ENCODE assay signal across 1 cellular context in genomic region chr1:109213824-109214693, GRCh38.
A peak's percentile ranks its signal among the peaks of the same experiment; 100 is the strongest.
TF ChIP-seq lines count a peak whose summit lies in the region.

Gene SARS1 (plus strand): TSS chr1:109213918. CDS start chr1:109213993, 75 bp downstream.

TF ChIP-seq in HepG2, 621 proteins besides CTCF, POLR2A, EP300 and RAD21 (continued from another document and continues in another):
- TF ChIP-seq RERE (CRISPR knock-in tag; IDR thresholded peaks at IDR 0.05; ENCODE audit: low read depth) (no peak), ZSCAN21 (CRISPR knock-in tag; IDR thresholded peaks at IDR 0.05; ENCODE audit: borderline replicate concordance) (peak; percentile 67; the same call in 1 of the 2 replicates), HNF4G (IDR thresholded peaks at IDR 0.05; ENCODE audit: borderline replicate concordance, low read depth, low read length) (no peak), HNF4G (CRISPR knock-in tag; IDR thresholded peaks at IDR 0.05; ENCODE audit: borderline replicate concordance, low read depth) (peak; percentile 59; the same call in 1 of the 2 replicates), ZHX2 (IDR thresholded peaks at IDR 0.05; ENCODE audit: low read depth) (no peak), ZHX2 (CRISPR knock-in tag; IDR thresholded peaks at IDR 0.05; ENCODE audit: borderline replicate concordance) (0 out of 2 replicates have a peak, but pooled peaks have one; percentile 11), NFIB (CRISPR knock-in tag; IDR thresholded peaks at IDR 0.05; ENCODE audit: borderline replicate concordance) (0 out of 2 replicates have a peak, but pooled peaks have one; percentile 29), ZNF280B (CRISPR knock-in tag; IDR thresholded peaks at IDR 0.05; ENCODE audit: borderline replicate concordance) (0 out of 2 replicates have a peak, but pooled peaks have one; percentile 52), NAIF1 (CRISPR knock-in tag; IDR thresholded peaks at IDR 0.05; ENCODE audit: borderline replicate concordance) (peak; percentile 80; the same call in 1 of the 2 replicates), ETS1 (CRISPR knock-in tag; IDR thresholded peaks at IDR 0.05) (no peak), ZNF335 (CRISPR knock-in tag; IDR thresholded peaks at IDR 0.05) (no peak), HOXA5 (CRISPR knock-in tag; IDR thresholded peaks at IDR 0.05) (peak; percentile 47; the same call in 1 of the 2 replicates), RCOR2 (CRISPR knock-in tag; IDR thresholded peaks at IDR 0.05) (no peak), PHF20 (CRISPR knock-in tag; IDR thresholded peaks at IDR 0.05) (peak; percentile 54), ZNF776 (CRISPR knock-in tag; IDR thresholded peaks at IDR 0.05) (no peak), MYC (CRISPR knock-in tag; IDR thresholded peaks at IDR 0.05; ENCODE audit: borderline replicate concordance) (peak; percentile 52; the same call in 1 of the 2 replicates), FIP1L1 (IDR thresholded peaks at IDR 0.05; ENCODE audit: borderline replicate concordance, insufficient read depth, low read depth, low read length) (no peak), ZZZ3 (CRISPR knock-in tag; IDR thresholded peaks at IDR 0.05; ENCODE audit: borderline replicate concordance) (no peak), MXI1 (IDR thresholded peaks at IDR 0.05; ENCODE audit: borderline replicate concordance, low read depth, low read length) (peak; percentile 76; the same call in 2 of the 3 replicates), PRMT3 (CRISPR knock-in tag; IDR thresholded peaks at IDR 0.05; ENCODE audit: borderline replicate concordance, low read depth) (no peak), ZNF230 (CRISPR knock-in tag; IDR thresholded peaks at IDR 0.05) (peak; percentile 60; the same call in 1 of the 2 replicates), MXD3 (CRISPR knock-in tag; IDR thresholded peaks at IDR 0.05) (peak; percentile 53; the same call in 1 of the 2 replicates), ZNF24 (IDR thresholded peaks at IDR 0.05) (no peak)
- TF ChIP-seq, protein P1, sequence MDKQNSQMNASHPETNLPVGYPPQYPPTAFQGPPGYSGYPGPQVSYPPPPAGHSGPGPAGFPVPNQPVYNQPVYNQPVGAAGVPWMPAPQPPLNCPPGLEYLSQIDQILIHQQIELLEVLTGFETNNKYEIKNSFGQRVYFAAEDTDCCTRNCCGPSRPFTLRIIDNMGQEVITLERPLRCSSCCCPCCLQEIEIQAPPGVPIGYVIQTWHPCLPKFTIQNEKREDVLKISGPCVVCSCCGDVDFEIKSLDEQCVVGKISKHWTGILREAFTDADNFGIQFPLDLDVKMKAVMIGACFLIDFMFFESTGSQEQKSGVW (CRISPR knock-in tag; IDR thresholded peaks at IDR 0.05; ENCODE audit: borderline replicate concordance): no peak
- TF ChIP-seq, protein P2, sequence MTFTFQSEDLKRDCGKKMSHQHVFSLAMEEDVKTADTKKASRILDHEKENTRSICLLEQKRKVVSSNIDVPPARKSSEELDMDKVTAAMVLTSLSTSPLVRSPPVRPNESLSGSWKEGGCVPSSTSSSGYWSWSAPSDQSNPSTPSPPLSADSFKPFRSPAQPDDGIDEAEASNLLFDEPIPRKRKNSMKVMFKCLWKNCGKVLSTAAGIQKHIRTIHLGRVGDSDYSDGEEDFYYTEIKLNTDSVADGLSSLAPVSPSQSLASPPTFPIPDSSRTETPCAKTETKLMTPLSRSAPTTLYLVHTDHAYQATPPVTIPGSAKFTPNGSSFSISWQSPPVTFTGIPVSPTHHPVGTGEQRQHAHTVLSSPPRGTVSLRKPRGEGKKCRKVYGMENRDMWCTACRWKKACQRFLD (CRISPR knock-in tag; IDR thresholded peaks at IDR 0.05; ENCODE audit: borderline replicate concordance): peak; percentile 88; the same call in 1 of the 2 replicates
- TF ChIP-seq, protein P3, sequence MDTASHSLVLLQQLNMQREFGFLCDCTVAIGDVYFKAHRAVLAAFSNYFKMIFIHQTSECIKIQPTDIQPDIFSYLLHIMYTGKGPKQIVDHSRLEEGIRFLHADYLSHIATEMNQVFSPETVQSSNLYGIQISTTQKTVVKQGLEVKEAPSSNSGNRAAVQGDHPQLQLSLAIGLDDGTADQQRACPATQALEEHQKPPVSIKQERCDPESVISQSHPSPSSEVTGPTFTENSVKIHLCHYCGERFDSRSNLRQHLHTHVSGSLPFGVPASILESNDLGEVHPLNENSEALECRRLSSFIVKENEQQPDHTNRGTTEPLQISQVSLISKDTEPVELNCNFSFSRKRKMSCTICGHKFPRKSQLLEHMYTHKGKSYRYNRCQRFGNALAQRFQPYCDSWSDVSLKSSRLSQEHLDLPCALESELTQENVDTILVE (CRISPR knock-in tag; IDR thresholded peaks at IDR 0.05): no peak
- TF ChIP-seq, protein P4, sequence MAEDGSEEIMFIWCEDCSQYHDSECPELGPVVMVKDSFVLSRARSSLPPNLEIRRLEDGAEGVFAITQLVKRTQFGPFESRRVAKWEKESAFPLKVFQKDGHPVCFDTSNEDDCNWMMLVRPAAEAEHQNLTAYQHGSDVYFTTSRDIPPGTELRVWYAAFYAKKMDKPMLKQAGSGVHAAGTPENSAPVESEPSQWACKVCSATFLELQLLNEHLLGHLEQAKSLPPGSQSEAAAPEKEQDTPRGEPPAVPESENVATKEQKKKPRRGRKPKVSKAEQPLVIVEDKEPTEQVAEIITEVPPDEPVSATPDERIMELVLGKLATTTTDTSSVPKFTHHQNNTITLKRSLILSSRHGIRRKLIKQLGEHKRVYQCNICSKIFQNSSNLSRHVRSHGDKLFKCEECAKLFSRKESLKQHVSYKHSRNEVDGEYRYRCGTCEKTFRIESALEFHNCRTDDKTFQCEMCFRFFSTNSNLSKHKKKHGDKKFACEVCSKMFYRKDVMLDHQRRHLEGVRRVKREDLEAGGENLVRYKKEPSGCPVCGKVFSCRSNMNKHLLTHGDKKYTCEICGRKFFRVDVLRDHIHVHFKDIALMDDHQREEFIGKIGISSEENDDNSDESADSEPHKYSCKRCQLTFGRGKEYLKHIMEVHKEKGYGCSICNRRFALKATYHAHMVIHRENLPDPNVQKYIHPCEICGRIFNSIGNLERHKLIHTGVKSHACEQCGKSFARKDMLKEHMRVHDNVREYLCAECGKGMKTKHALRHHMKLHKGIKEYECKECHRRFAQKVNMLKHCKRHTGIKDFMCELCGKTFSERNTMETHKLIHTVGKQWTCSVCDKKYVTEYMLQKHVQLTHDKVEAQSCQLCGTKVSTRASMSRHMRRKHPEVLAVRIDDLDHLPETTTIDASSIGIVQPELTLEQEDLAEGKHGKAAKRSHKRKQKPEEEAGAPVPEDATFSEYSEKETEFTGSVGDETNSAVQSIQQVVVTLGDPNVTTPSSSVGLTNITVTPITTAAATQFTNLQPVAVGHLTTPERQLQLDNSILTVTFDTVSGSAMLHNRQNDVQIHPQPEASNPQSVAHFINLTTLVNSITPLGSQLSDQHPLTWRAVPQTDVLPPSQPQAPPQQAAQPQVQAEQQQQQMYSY (CRISPR knock-in tag; IDR thresholded peaks at IDR 0.05): peak; percentile 39; the same call in 1 of the 2 replicates
- TF ChIP-seq, protein P5, sequence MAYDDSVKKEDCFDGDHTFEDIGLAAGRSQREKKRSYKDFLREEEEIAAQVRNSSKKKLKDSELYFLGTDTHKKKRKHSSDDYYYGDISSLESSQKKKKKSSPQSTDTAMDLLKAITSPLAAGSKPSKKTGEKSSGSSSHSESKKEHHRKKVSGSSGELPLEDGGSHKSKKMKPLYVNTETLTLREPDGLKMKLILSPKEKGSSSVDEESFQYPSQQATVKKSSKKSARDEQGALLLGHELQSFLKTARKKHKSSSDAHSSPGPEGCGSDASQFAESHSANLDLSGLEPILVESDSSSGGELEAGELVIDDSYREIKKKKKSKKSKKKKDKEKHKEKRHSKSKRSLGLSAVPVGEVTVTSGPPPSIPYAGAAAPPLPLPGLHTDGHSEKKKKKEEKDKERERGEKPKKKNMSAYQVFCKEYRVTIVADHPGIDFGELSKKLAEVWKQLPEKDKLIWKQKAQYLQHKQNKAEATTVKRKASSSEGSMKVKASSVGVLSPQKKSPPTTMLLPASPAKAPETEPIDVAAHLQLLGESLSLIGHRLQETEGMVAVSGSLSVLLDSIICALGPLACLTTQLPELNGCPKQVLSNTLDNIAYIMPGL (CRISPR knock-in tag; IDR thresholded peaks at IDR 0.05; ENCODE audit: borderline replicate concordance in 1 of 2, low read depth in 1 of 2): peak; percentile 21 to 34; a peak in 1 of 4 replicates
